In genomic region chr6:21780144-21780543, GRCh38 we compare ENCODE assay signal across 18 cellular contexts.
"Had no signal": no experiment of that assay in that cellular context is flagged by ENCODE, and none has a peak within 500 bp of the region (broad histone marks: within the 10 kb centered on the region; RNA-seq: fewer than 3 reads in every experiment).

No MANE protein-coding gene starts in this region.

- H3K9me3 Mint-ChIP-seq: activated CD4-positive, alpha-beta memory T cell treated with anti-CD3 and anti-CD28 coated beads for 36 hours; dendritic cell treated with granulocyte-macrophage colony-stimulating factor and Interleukin-4, amounts not matched to agents 40 ng/mL and 50 ng/mL, for 4 days; neural crest cell; T-helper 2 cell treated with Interferon-gamma antibody and Interleukin-4, amounts not matched to agents 5 μg/mL and 100 μg/mL, for 36 hours had no signal

- H3K4me3 Mint-ChIP-seq: activated CD4-positive, alpha-beta memory T cell treated with anti-CD3 and anti-CD28 coated beads for 36 hours; activated naive CD8-positive, alpha-beta T cell; dendritic cell treated with granulocyte-macrophage colony-stimulating factor and Interleukin-4, amounts not matched to agents 40 ng/mL and 50 ng/mL, for 4 days; neural crest cell; T-helper 2 cell treated with Interferon-gamma antibody and Interleukin-4, amounts not matched to agents 5 μg/mL and 100 μg/mL, for 36 hours had no signal

- H3K36me3 Mint-ChIP-seq: activated CD4-positive, alpha-beta memory T cell treated with anti-CD3 and anti-CD28 coated beads for 36 hours; activated naive CD8-positive, alpha-beta T cell had no signal

- DNase-seq: activated CD4-positive, alpha-beta memory T cell treated with anti-CD3 and anti-CD28 coated beads for 36 hours; activated CD4-positive, alpha-beta T cell treated with anti-CD3 and anti-CD28 coated beads for 4 hours; activated T-cell treated with anti-CD3 and anti-CD28 coated beads for 4 hours; effector CD8-positive, alpha-beta T cell; foreskin melanocyte; glutamatergic neuron; kidney; left lung; right cardiac atrium; stimulated activated CD4-positive, alpha-beta T cell treated with anti-CD3 and anti-CD28 coated beads, Interleukin-2, amount 100 ng/mL, for 24 hours; stimulated activated naive CD8-positive, alpha-beta T cell treated with anti-CD3 and anti-CD28 coated beads, Interleukin-15, Interleukin-2, amounts not matched to agents 100 U/mL and 50 U/mL, for 24 hours; substantia nigra; tibial artery had no signal

- ATAC-seq: left lung; right cardiac atrium; stimulated activated naive CD8-positive, alpha-beta T cell treated with anti-CD3 and anti-CD28 coated beads, Interleukin-15, Interleukin-2, amounts not matched to agents 100 U/mL and 50 U/mL, for 24 hours had no signal

- H3K27ac Mint-ChIP-seq: activated CD4-positive, alpha-beta memory T cell treated with anti-CD3 and anti-CD28 coated beads for 36 hours; activated naive CD8-positive, alpha-beta T cell; dendritic cell treated with granulocyte-macrophage colony-stimulating factor and Interleukin-4, amounts not matched to agents 40 ng/mL and 50 ng/mL, for 4 days; T-helper 2 cell treated with Interferon-gamma antibody and Interleukin-4, amounts not matched to agents 5 μg/mL and 100 μg/mL, for 36 hours had no signal

- H3K4me3 ChIP-seq: left lung, prostate gland, tibial artery had no signal

- H3K27me3 Mint-ChIP-seq: activated CD4-positive, alpha-beta memory T cell treated with anti-CD3 and anti-CD28 coated beads for 36 hours; activated naive CD8-positive, alpha-beta T cell; dendritic cell treated with granulocyte-macrophage colony-stimulating factor and Interleukin-4, amounts not matched to agents 40 ng/mL and 50 ng/mL, for 4 days had no signal
